Comparison of ENCODE assay signal across 7 cellular contexts in the genomic region with DNA sequence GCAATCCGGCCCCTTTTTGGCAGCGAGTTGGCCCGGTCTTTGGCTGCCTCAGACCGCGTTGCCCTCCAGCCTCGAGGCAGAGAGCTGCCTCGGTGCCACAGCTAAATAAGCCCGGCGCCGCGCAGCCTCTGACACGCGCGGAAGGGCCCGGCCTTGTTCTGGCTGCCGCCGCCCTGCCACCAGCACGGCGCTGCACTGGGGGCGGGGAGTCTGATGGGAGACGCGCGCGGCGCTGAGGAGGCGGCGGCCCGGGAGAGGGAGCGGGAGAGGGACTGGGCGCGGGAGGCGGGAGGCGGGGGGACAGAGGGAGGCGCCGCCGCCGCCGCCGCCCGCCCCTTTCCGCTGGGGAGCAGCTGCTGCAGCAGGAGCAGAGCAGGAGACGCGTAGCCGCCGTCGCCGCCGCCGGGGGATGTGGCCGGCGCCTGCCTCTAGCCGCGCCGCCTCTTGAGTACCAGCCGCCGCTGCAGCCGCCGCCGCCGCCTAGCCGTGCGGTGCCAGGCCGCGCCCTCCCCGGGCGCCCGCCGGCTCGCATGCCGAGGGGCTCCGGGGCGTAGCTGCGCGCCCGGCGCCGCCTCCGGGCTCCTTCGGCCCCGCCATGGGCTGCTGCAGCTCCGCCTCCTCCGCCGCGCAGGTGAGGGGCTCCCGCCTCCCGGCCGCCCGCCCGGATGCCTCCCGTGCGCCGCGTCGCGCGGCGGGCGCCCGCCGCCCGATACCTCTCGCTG.
DNase-seq lines count a peak whose midpoint lies in the region; ATAC-seq and TF ChIP-seq lines count a peak whose summit lies in the region.

A gene (plus strand): TSS at position 378 of the 722 bp plus-strand sequence. CDS start 218 bp downstream, at position 596.

- DNase-seq in NCI-H2029 (lab: John Stamatoyannopoulos, UW) (peak; percentile 92), T1000 (lab: John Stamatoyannopoulos, UW) (peak; percentile 92), astrocyte of the spinal cord (ENCODE audit: low read depth, low spot score) (peak; percentile 97), hippocampal formation (lab: John Stamatoyannopoulos, UW) (peak; percentile 96 to 97), retinal pigment epithelial cell (ENCODE audit: low read depth) (peak; percentile 74)

- in situ Hi-C loops in astrocyte of the spinal cord (cut with HindIII; ENCODE audit: low sequenced_read_pairs) = no loop called here

- TF ChIP-seq CTCF in astrocyte of the spinal cord (IDR thresholded peaks at IDR 0.05; ENCODE audit: low read depth, low read length) = no peak
- TF ChIP-seq CTCF in retinal pigment epithelial cell (conservative IDR thresholded peaks at IDR 0.05; ENCODE audit: low read depth, low read length) = no peak

- H3K4me3 ChIP-seq in astrocyte of the spinal cord (ENCODE audit: low read depth, low read length) = peak within 1 kb of the TSS; percentile 78
- peak within 1 kb of the TSS; percentile 78 for H3K4me3 ChIP-seq in retinal pigment epithelial cell (ENCODE audit: low read length)

- ATAC-seq in GM18508 (IDR thresholded peaks at IDR 0.05; ENCODE audit: insufficient read depth, unreplicated experiment) (peak; percentile 61), HG02981 (IDR thresholded peaks at IDR 0.05; ENCODE audit: unreplicated experiment) (peak; percentile 84)

Comparison
In these comparisons a context has a peak if more than half of its experiments do, and no peak if none do; other contexts are left out.
1. Peak in every context shown above with its lines: DNase-seq, ATAC-seq and H3K4me3 ChIP-seq.